8 cellular contexts compared by ENCODE assay signal in the genomic region with DNA sequence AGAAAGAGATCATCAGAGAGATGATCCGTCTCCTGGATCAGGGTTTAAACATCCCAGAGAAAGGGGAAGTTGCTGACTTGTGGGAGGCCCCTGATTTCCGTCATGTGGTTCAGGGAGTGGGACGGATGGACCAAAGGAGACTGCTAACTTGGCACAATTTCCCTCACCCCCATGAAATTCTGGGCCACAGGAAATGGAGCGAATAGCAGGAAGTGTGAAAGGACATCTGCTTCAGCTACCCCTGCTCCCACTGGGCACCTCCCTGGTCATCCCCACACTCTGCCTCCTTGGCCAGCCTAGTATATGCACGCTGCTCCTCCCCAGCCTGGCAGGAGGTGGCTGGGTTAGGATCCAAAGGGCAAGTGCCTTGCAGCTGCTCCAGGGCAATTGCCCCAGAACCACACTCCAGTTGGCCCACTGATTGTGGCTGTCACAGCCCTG. TPM values are rescaled to one million over a fixed set of nuclear protein-coding genes. Genes with fewer than 3 reads are reported as not detected.
DNase-seq lines count a peak whose midpoint lies in the region; ATAC-seq and TF ChIP-seq lines count a peak whose summit lies in the region.

No MANE protein-coding gene starts in this region.

- no peaks in the 10 kb centered on the region for H3K9me3 ChIP-seq in lung (ENCODE audit: control insufficient read depth in 2 of 2, insufficient read depth in 1 of 2, low read length in 1 of 2)
- H3K9me3 ChIP-seq in aorta (ENCODE audit: control insufficient read depth, low read length), result no peaks in the 10 kb centered on the region

- ATAC-seq in lung (ENCODE audit: insufficient read depth, low FRiP score) (peak; percentile 2), aorta (ENCODE audit: low FRiP score) (no peak), HG03280 (IDR thresholded peaks at IDR 0.05; ENCODE audit: unreplicated experiment) (no peak)

- H3K36me3 Mint-ChIP-seq in activated naive CD4-positive, alpha-beta T cell treated with anti-CD3 and anti-CD28 coated beads, Interleukin-2, amount 50 U/mL, for 24 hours, result no peaks in the 10 kb centered on the region
- peaks cover 35% of the 10 kb centered on the region for H3K36me3 Mint-ChIP-seq in activated naive CD8-positive, alpha-beta T cell treated with anti-CD3 and anti-CD28 coated beads for 36 hours

- peak overlapping the region; percentile 95 for H3K27ac Mint-ChIP-seq in activated naive CD4-positive, alpha-beta T cell treated with anti-CD3 and anti-CD28 coated beads, Interleukin-2, amount 50 U/mL, for 24 hours
- peak overlapping the region; percentile 99 for H3K27ac Mint-ChIP-seq in activated naive CD8-positive, alpha-beta T cell treated with anti-CD3 and anti-CD28 coated beads for 36 hours

- H3K27me3 ChIP-seq in lung (ENCODE audit: control insufficient read depth, insufficient read depth) (no peaks in the 10 kb centered on the region), aorta (ENCODE audit: control insufficient read depth in 1 of 2, insufficient read depth in 2 of 2, low read length in 1 of 2) (no peaks in the 10 kb centered on the region)

- no peak overlapping the region for H3K4me3 ChIP-seq in lung
- H3K4me3 ChIP-seq in aorta (ENCODE audit: low read length in 2 of 2), result no peak overlapping the region

- DNase-seq in activated naive CD4-positive, alpha-beta T cell treated with Interleukin-2 at 50 U/mL for 16 hours, result no peak
- DNase-seq in activated naive CD8-positive, alpha-beta T cell treated with anti-CD3 and anti-CD28 coated beads for 36 hours, result no peak
- DNase-seq in lung (ENCODE audit: low spot score) (peak; percentile 53), aorta (peak; percentile 75 to 77), GM10266 (ENCODE audit: extremely low spot score) (no peak), NCI-H2227 treated with DMSO at 0.1 percent for 48 hours (lab: John Stamatoyannopoulos, UW) (no peak)

- intact Hi-C loops in aorta (cut with DNase I), result loop anchor here in 1 of 2 donors (2.0 to 5.0 kb wide), 3 partner anchors 19 to 191 kb away; a partner anchor contains a TSS

- no peaks in the 10 kb centered on the region for H3K9me3 Mint-ChIP-seq in activated naive CD4-positive, alpha-beta T cell treated with anti-CD3 and anti-CD28 coated beads, Interleukin-2, amount 50 U/mL, for 24 hours
- no peaks in the 10 kb centered on the region for H3K9me3 Mint-ChIP-seq in activated naive CD8-positive, alpha-beta T cell treated with anti-CD3 and anti-CD28 coated beads for 36 hours

- TF ChIP-seq CTCF in lung (IDR thresholded peaks at IDR 0.05; ENCODE audit: control extremely low read depth, extremely low read depth) (no peak), GM10266 (IDR thresholded peaks at IDR 0.05; ENCODE audit: control insufficient read depth, insufficient read depth, low read depth, missing control alignments) (no peak)

- H3K36me3 ChIP-seq in lung (ENCODE audit: control insufficient read depth in 2 of 2, insufficient read depth in 2 of 2, low read length in 2 of 2) (peaks cover 0 to 16% of the 10 kb centered on the region in 2 donors), aorta (ENCODE audit: control insufficient read depth in 1 of 2, insufficient read depth in 2 of 2, low read length in 1 of 2) (no peaks in the 10 kb centered on the region)

- H3K27me3 Mint-ChIP-seq in activated naive CD4-positive, alpha-beta T cell treated with anti-CD3 and anti-CD28 coated beads, Interleukin-2, amount 50 U/mL, for 24 hours, result no peaks in the 10 kb centered on the region
- no peaks in the 10 kb centered on the region for H3K27me3 Mint-ChIP-seq in activated naive CD8-positive, alpha-beta T cell treated with anti-CD3 and anti-CD28 coated beads for 36 hours

- 18 to 45% methylated on average over 5 of the region's 5 CpGs for WGBS in lung, 2 donors
- WGBS in aorta, 2 donors, result 68 to 72% methylated on average over 5 of the region's 5 CpGs

- peaks cover 48% of the 10 kb centered on the region for H3K4me1 Mint-ChIP-seq in activated naive CD4-positive, alpha-beta T cell treated with anti-CD3 and anti-CD28 coated beads, Interleukin-2, amount 50 U/mL, for 24 hours
- peaks cover 48% of the 10 kb centered on the region for H3K4me1 Mint-ChIP-seq in activated naive CD8-positive, alpha-beta T cell treated with anti-CD3 and anti-CD28 coated beads for 36 hours

- peaks cover 0 to 5% of the 10 kb centered on the region in 2 donors for H3K4me1 ChIP-seq in lung (ENCODE audit: control insufficient read depth in 2 of 2, insufficient read depth in 2 of 2, low read length in 2 of 2)
- H3K4me1 ChIP-seq in aorta (ENCODE audit: control insufficient read depth in 1 of 2, insufficient read depth in 2 of 2, low read length in 2 of 2), result no peaks in the 10 kb centered on the region

- peak overlapping the region in 1 of 2 donors; percentile 83 for H3K27ac ChIP-seq in lung (ENCODE audit: low read depth in 1 of 2, low read length in 1 of 2)
- H3K27ac ChIP-seq in aorta (ENCODE audit: low read depth in 1 of 2, low read length in 2 of 2), result no peak overlapping the region

- peak overlapping the region; percentile 83 for H3K4me3 Mint-ChIP-seq in activated naive CD4-positive, alpha-beta T cell treated with anti-CD3 and anti-CD28 coated beads, Interleukin-2, amount 50 U/mL, for 24 hours
- peak overlapping the region; percentile 98 for H3K4me3 Mint-ChIP-seq in activated naive CD8-positive, alpha-beta T cell treated with anti-CD3 and anti-CD28 coated beads for 36 hours

RNA-seq across cellular contexts. Expression of a gene that starts 1.3 kb away (rescaled TPM):
- total RNA-seq in activated naive CD8-positive, alpha-beta T cell treated with anti-CD3 and anti-CD28 coated beads for 36 hours, result 100 to 1,000 TPM; 161 to 170 TPM
- total RNA-seq in lung (100 to 1,000 TPM in 1 of 2 donors, 10 to 100 TPM in 1; 27.2 to 186 TPM), aorta (100 to 1,000 TPM in 1 of 2 donors, 10 to 100 TPM in 1; 71.8 to 119 TPM)
- polyA plus RNA-seq in lung (100 to 1,000 TPM in 1 of 2 donors, 10 to 100 TPM in 1; 98.5 to 222 TPM), aorta (10 to 100 TPM; 23.2 to 55.2 TPM)

RNA-seq across cellular contexts. Expression of a gene that starts 7.8 kb away (rescaled TPM):
- total RNA-seq in activated naive CD8-positive, alpha-beta T cell treated with anti-CD3 and anti-CD28 coated beads for 36 hours, result 100 to 1,000 TPM; 110 to 122 TPM
- total RNA-seq in lung (10 to 100 TPM; 26.6 to 53.9 TPM), aorta (10 to 100 TPM; 34.6 to 49.4 TPM)
- polyA plus RNA-seq in lung (10 to 100 TPM; 21.0 to 28.6 TPM), aorta (10 to 100 TPM; 11.0 to 39.2 TPM)

RNA-seq across cellular contexts. Expression of a gene that starts 19.5 kb away (rescaled TPM):
- total RNA-seq in activated naive CD8-positive, alpha-beta T cell treated with anti-CD3 and anti-CD28 coated beads for 36 hours, result 10 to 100 TPM; 18.3 to 21.0 TPM
- 10 to 100 TPM; 14.3 to 27.3 TPM for total RNA-seq in lung
- 10 to 100 TPM; 31.4 to 48.5 TPM for polyA plus RNA-seq in lung
- total RNA-seq in aorta, result 10 to 100 TPM in 1 of 2 donors, 1 to 10 TPM in 1; 7.9 to 16.7 TPM
- 10 to 100 TPM; 26.2 to 41.1 TPM for polyA plus RNA-seq in aorta

RNA-seq across cellular contexts. Expression of a gene that starts 27.9 kb away (rescaled TPM):
- not detected for total RNA-seq in activated naive CD8-positive, alpha-beta T cell treated with anti-CD3 and anti-CD28 coated beads for 36 hours
- 1 to 10 TPM; 2.3 to 9.0 TPM for total RNA-seq in lung
- 1 to 10 TPM; 6.6 to 9.7 TPM for polyA plus RNA-seq in lung
- 1 to 10 TPM; 2.1 to 7.7 TPM for total RNA-seq in aorta
- polyA plus RNA-seq in aorta, result 1 to 10 TPM in 1 of 2 donors, under 1 TPM in 1; 0.87 to 1.0 TPM

RNA-seq across cellular contexts. Expression of a gene that starts 28.0 kb away (rescaled TPM):
- total RNA-seq in activated naive CD8-positive, alpha-beta T cell treated with anti-CD3 and anti-CD28 coated beads for 36 hours, result 1 to 10 TPM; 2.0 to 3.3 TPM
- total RNA-seq in lung, result 100 to 1,000 TPM in 1 of 2 donors, 10 to 100 TPM in 1; 32.7 to 139 TPM
- 100 to 1,000 TPM in 1 of 2 donors, 10 to 100 TPM in 1; 82.3 to 252 TPM for polyA plus RNA-seq in lung
- total RNA-seq in aorta, result 10 to 100 TPM; 35.9 to 64.0 TPM
- 10 to 100 TPM; 11.0 to 33.7 TPM for polyA plus RNA-seq in aorta

Comparison
In these comparisons a context has a peak if more than half of its experiments do, and no peak if none do; other contexts are left out.
1. DNase-seq: peak in lung (single experiment) and aorta (2 of 2); none in activated naive CD4-positive, alpha-beta T cell treated with Interleukin-2 at 50 U/mL for 16 hours (single experiment), activated naive CD8-positive, alpha-beta T cell treated with anti-CD3 and anti-CD28 coated beads for 36 hours (single experiment), GM10266 (single experiment) and NCI-H2227 treated with DMSO at 0.1 percent for 48 hours (single experiment).